In genomic region chr3:18424862-18425640, GRCh38 we compare ENCODE assay signal across 8 cellular contexts. TPM values are rescaled to one million over a fixed set of nuclear protein-coding genes. Genes with fewer than 3 reads are reported as not detected.
A peak's percentile ranks its signal among the peaks of the same experiment; 100 is the strongest.
DNase-seq lines count a peak whose midpoint lies in the region; ATAC-seq and TF ChIP-seq lines count a peak whose summit lies in the region.

Gene SATB1 (minus strand): TSS chr3:18425339. CDS start chr3:18420967, 4,372 bp downstream.

- no peaks in the 10 kb centered on the region for H3K9me3 Mint-ChIP-seq in activated T-helper 17 cell treated with anti-CD3 and anti-CD28 coated beads, Interleukin-2, amount 50 U/mL, for 72 hours
- H3K9me3 Mint-ChIP-seq in naive thymus-derived CD4-positive, alpha-beta T cell, result peaks cover 0 to 6% (median 0%) of the 10 kb centered on the region in 11 donors

- intact Hi-C loops in A673 (cut with micrococcal nuclease; ENCODE audit: unreplicated experiment), result no loop called here
- intact Hi-C loops in PC-9 (cut with micrococcal nuclease; ENCODE audit: unreplicated experiment), result loop anchor here (2.0 kb wide), 1 partner anchor 334 kb away; no protein-coding TSS in a partner anchor
- intact Hi-C loops in naive thymus-derived CD4-positive, alpha-beta T cell (cut with micrococcal nuclease), result loop anchor here (1.0 to 10.0 kb wide), 7 partner anchors 14 to 1620 kb away; partner anchors contain the start of genes KAT2B (in 2 of the 2), PLCL2 (in 1 of the 2) and TBC1D5 (in 1 of the 2)
- intact Hi-C loops in testis (cut with DNase I; ENCODE audit: low total_unique reads), result no loop called here

- peaks cover 100% of the 10 kb centered on the region for H3K36me3 Mint-ChIP-seq in activated T-helper 17 cell treated with anti-CD3 and anti-CD28 coated beads, Interleukin-2, amount 50 U/mL, for 72 hours (ENCODE audit: low read depth)
- peaks cover 8 to 57% (median 16%) of the 10 kb centered on the region in 5 donors for H3K36me3 Mint-ChIP-seq in naive thymus-derived CD4-positive, alpha-beta T cell

- H3K79me2 ChIP-seq in PC-9 (ENCODE audit: low read depth), result peaks cover 10% of the 10 kb centered on the region; the same call in 1 of the 2 replicates

- WGBS in testis, 2 donors, result 0 to 1% methylated on average over 62 to 81 of the region's 82 CpGs

- CTCF ChIA-PET in A673 (lab: Charles Lee), result no interaction called here
- CTCF ChIA-PET in PC-9 (lab: Charles Lee), result interaction anchor here (0.6 kb wide), 1 partner anchor 575 kb away, joined by 6 read pairs; no protein-coding TSS in a partner anchor
- CTCF ChIA-PET in naive thymus-derived CD4-positive, alpha-beta T cell (lab: Charles Lee), result interaction anchor here (0.6 to 1.1 kb wide), 2 partner anchors 14 to 218 kb away, joined by 3 read pairs; no protein-coding TSS in a partner anchor

- H3K9me2 ChIP-seq in PC-9 (ENCODE audit: insufficient read depth), result no peaks in the 10 kb centered on the region

- TF ChIP-seq POLR2A in testis (IDR thresholded peaks at IDR 0.05), result no peak

- DNase-seq in A673 (ENCODE audit: low spot score) (peak; percentile 73), PC-9 (peak in 1 of 2 experiments; percentile 69), fibroblast of peridontal ligament (ENCODE audit: extremely low read depth) (peak; percentile 52), testis (peak; percentile 77)
- DNase-seq in naive thymus-derived CD4-positive, alpha-beta T cell, result peak; percentile 55 to 72 (median 67)

- no peaks in the 10 kb centered on the region for H4K20me1 ChIP-seq in PC-9 (ENCODE audit: insufficient read depth)

- peaks cover 4% of the 10 kb centered on the region; the same call in 1 of the 2 replicates for H3F3A ChIP-seq in PC-9 (ENCODE audit: insufficient read depth, low read depth)

- no TSS peak for BruUV-seq in A673 (replicated peaks; lab: Mats Ljungman, UMichigan)
- no TSS peak for BruUV-seq in PC-9 (replicated peaks; lab: Mats Ljungman, UMichigan)

- H3K4me1 Mint-ChIP-seq in activated T-helper 17 cell treated with anti-CD3 and anti-CD28 coated beads, Interleukin-2, amount 50 U/mL, for 72 hours, result peaks cover 46% of the 10 kb centered on the region
- peaks cover 41 to 72% (median 62%) of the 10 kb centered on the region in 7 donors for H3K4me1 Mint-ChIP-seq in naive thymus-derived CD4-positive, alpha-beta T cell

- H3K27me3 ChIP-seq in A673 (replicated peaks; ENCODE audit: insufficient read depth, low read depth, low read length, poor library complexity), result peaks cover 16% of the 10 kb centered on the region
- H3K27me3 ChIP-seq in PC-9 (ENCODE audit: insufficient read depth, low read depth), result no peaks in the 10 kb centered on the region
- no peaks in the 10 kb centered on the region for H3K27me3 ChIP-seq in naive thymus-derived CD4-positive, alpha-beta T cell (ENCODE audit: control insufficient read depth in 2 of 2, insufficient read depth in 2 of 2, low read length in 2 of 2)
- H3K27me3 ChIP-seq in testis, result no peaks in the 10 kb centered on the region

- H3K4me3 ChIP-seq in A673 (ENCODE audit: low read depth, low read length, poor library complexity, severe bottlenecking) (peak within 1 kb of the TSS; percentile 73), PC-9 (peak within 1 kb of the TSS; percentile 86), testis (peak within 1 kb of the TSS; percentile 72 to 89)
- peak within 1 kb of the TSS; percentile 72 for H3K4me3 ChIP-seq in naive thymus-derived CD4-positive, alpha-beta T cell (ENCODE audit: low read length)

- peak within 1 kb of the TSS; percentile 89 for H3K27ac Mint-ChIP-seq in activated T-helper 17 cell treated with anti-CD3 and anti-CD28 coated beads, Interleukin-2, amount 50 U/mL, for 72 hours
- H3K27ac Mint-ChIP-seq in naive thymus-derived CD4-positive, alpha-beta T cell, result peak within 1 kb of the TSS; percentile 87 to 99 (median 98)

- H2AFZ ChIP-seq in PC-9, result peak within 1 kb of the TSS; percentile 98

- TF ChIP-seq CTCF in A673 (conservative IDR thresholded peaks at IDR 0.05; ENCODE audit: low read depth, low read length) (no peak), PC-9 (conservative IDR thresholded peaks at IDR 0.05) (no peak), testis (IDR thresholded peaks at IDR 0.05) (no peak)

- ATAC-seq in GM19025 (IDR thresholded peaks at IDR 0.05; ENCODE audit: low read depth, unreplicated experiment), result peak; percentile 47
- ATAC-seq in HG03432 (IDR thresholded peaks at IDR 0.05; ENCODE audit: unreplicated experiment), result peak; percentile 60
- ATAC-seq in activated T-helper 17 cell treated with anti-CD3 and anti-CD28 coated beads, Interleukin-2, amount 50 U/mL, for 72 hours (replicated peaks), result peak; percentile 59
- ATAC-seq in naive thymus-derived CD4-positive, alpha-beta T cell, result peak; percentile 62

- no peaks in the 10 kb centered on the region for H3K36me3 ChIP-seq in A673 (ENCODE audit: insufficient read depth, low read length, poor library complexity, severe bottlenecking)
- no peaks in the 10 kb centered on the region for H3K36me3 ChIP-seq in PC-9 (ENCODE audit: low read depth)
- H3K36me3 ChIP-seq in naive thymus-derived CD4-positive, alpha-beta T cell (ENCODE audit: control insufficient read depth in 2 of 3, insufficient read depth in 3 of 3, low read length in 3 of 3), result peaks cover 0 to 17% (median 0%) of the 10 kb centered on the region in 3 experiments
- no peaks in the 10 kb centered on the region for H3K36me3 ChIP-seq in testis (ENCODE audit: low read depth, missing control alignments)

- H3K27ac ChIP-seq in A673 (ENCODE audit: low read depth, low read length, poor library complexity, severe bottlenecking) (peak within 1 kb of the TSS; percentile 70), PC-9 (peak within 1 kb of the TSS; percentile 50), testis (peak within 1 kb of the TSS; percentile 68 to 87)
- H3K27ac ChIP-seq in naive thymus-derived CD4-positive, alpha-beta T cell (ENCODE audit: low read depth, low read length), result peak within 1 kb of the TSS; percentile 97

- H3K4me1 ChIP-seq in A673 (ENCODE audit: insufficient read depth, low read length, poor library complexity, severe bottlenecking) (peaks cover 4% of the 10 kb centered on the region), PC-9 (replicated peaks; ENCODE audit: insufficient read depth) (peaks cover 26% of the 10 kb centered on the region), testis (peaks cover 11% of the 10 kb centered on the region)
- H3K4me1 ChIP-seq in naive thymus-derived CD4-positive, alpha-beta T cell (ENCODE audit: control insufficient read depth in 2 of 2, insufficient read depth in 2 of 2, low read length in 2 of 2), result peaks cover 8 to 21% of the 10 kb centered on the region in 2 donors

- H3K27me3 Mint-ChIP-seq in activated T-helper 17 cell treated with anti-CD3 and anti-CD28 coated beads, Interleukin-2, amount 50 U/mL, for 72 hours, result no peaks in the 10 kb centered on the region
- H3K27me3 Mint-ChIP-seq in naive thymus-derived CD4-positive, alpha-beta T cell, result peaks cover 0 to 2% (median 0%) of the 10 kb centered on the region in 5 donors

- peak within 1 kb of the TSS; percentile 88 for H3K4me3 Mint-ChIP-seq in activated T-helper 17 cell treated with anti-CD3 and anti-CD28 coated beads, Interleukin-2, amount 50 U/mL, for 72 hours
- peak within 1 kb of the TSS; percentile 91 to 100 (median 98) for H3K4me3 Mint-ChIP-seq in naive thymus-derived CD4-positive, alpha-beta T cell

- POLR2A ChIA-PET in A673 (lab: Charles Lee; ENCODE audit: low non-redundant PET) (no interaction called here), PC-9 (lab: Charles Lee; ENCODE audit: unreplicated experiment) (interaction anchor here (0.6 to 0.7 kb wide), 2 partner anchors 18 to 686 kb away, joined by 3 to 5 read pairs; no protein-coding TSS in a partner anchor)
- POLR2A ChIA-PET in naive thymus-derived CD4-positive, alpha-beta T cell (lab: Charles Lee), result interaction anchor here (0.6 to 9.9 kb wide), 10 partner anchors 8 to 53 kb away, joined by 3 to 206 read pairs (median 4); no protein-coding TSS in a partner anchor

- no peaks in the 10 kb centered on the region for H3K9me3 ChIP-seq in A673 (ENCODE audit: low read depth, low read length, poor library complexity, severe bottlenecking)
- no peaks in the 10 kb centered on the region for H3K9me3 ChIP-seq in PC-9 (ENCODE audit: insufficient read depth, low read depth)
- no peaks in the 10 kb centered on the region for H3K9me3 ChIP-seq in naive thymus-derived CD4-positive, alpha-beta T cell (ENCODE audit: control insufficient read depth in 2 of 3, low read length in 3 of 3)
- H3K9me3 ChIP-seq in testis, result no peaks in the 10 kb centered on the region

- peak within 1 kb of the TSS; percentile 95 for H3K4me2 ChIP-seq in PC-9

RNA-seq across cellular contexts. Expression of gene SATB1, which starts in this region (rescaled TPM):
- total RNA-seq in A673 (2021) (5.2 and 5.9 TPM in 2 replicates), PC-9 (2021) (25.4 and 28.7 TPM in 2 replicates), testis (10 to 100 TPM; 36.1 to 44.4 TPM)
- 100 to 1,000 TPM; 414 to 494 TPM for total RNA-seq in activated T-helper 17 cell treated with anti-CD3 and anti-CD28 coated beads, Interleukin-2, amount 50 U/mL, for 72 hours
- total RNA-seq in naive thymus-derived CD4-positive, alpha-beta T cell, result 100 to 1,000 TPM; 258 to 482 (median 451) TPM
- polyA plus RNA-seq in naive thymus-derived CD4-positive, alpha-beta T cell, result 100 to 1,000 TPM; 286 to 389 TPM
- 12.6 TPM for polyA plus RNA-seq in testis (ENCODE audit: insufficient read depth, low read depth, low replicate concordance)

Comparison
In these comparisons a context has a peak if more than half of its experiments do, and no peak if none do; other contexts are left out.
1. RNA of gene SATB1 (polyA plus RNA-seq): 286 to 389 TPM in naive thymus-derived CD4-positive, alpha-beta T cell; 12.6 TPM in testis (single experiment); every median in the first group is over 10 times any median in the second.
2. intact Hi-C loops: an anchor here in PC-9 (2.0 kb wide) and naive thymus-derived CD4-positive, alpha-beta T cell (1.0 to 10.0 kb wide); none called in A673 and testis.
3. Peak in every context shown above with its lines, with median percentiles within 50 percentile points of each other: H3K27ac ChIP-seq, H3K4me3 ChIP-seq and ATAC-seq.